In genomic region chr22:50505776-50506610, GRCh38 we compare ENCODE assay signal across 7 cellular contexts. TPM values are rescaled to one million over a fixed set of nuclear protein-coding genes. Genes with fewer than 3 reads are reported as not detected.
A peak's percentile ranks its signal among the peaks of the same experiment; 100 is the strongest.
DNase-seq lines count a peak whose midpoint lies in the region; ATAC-seq and TF ChIP-seq lines count a peak whose summit lies in the region.
"Had no signal": no experiment of that assay in that cellular context is flagged by ENCODE, and none has a peak within 500 bp of the region (broad histone marks: within the 10 kb centered on the region; RNA-seq: fewer than 3 reads in every experiment).

No MANE protein-coding gene starts in this region.

- no peaks in the 10 kb centered on the region for H4K20me1 ChIP-seq in KMS-11 (ENCODE audit: insufficient read depth)

- H3K36me3 ChIP-seq in KMS-11 (ENCODE audit: insufficient read depth) (no peaks in the 10 kb centered on the region), body of pancreas (replicated peaks in 1 of 2; ENCODE audit: insufficient read depth in 1 of 2, low read depth in 2 of 2) (peaks cover 0 to 2% of the 10 kb centered on the region in 2 donors)

- H3K9ac ChIP-seq in KMS-11, result no peak overlapping the region

- TF ChIP-seq CTCF in KMS-11 (conservative IDR thresholded peaks at IDR 0.05; ENCODE audit: low read depth, low read length) (no peak), body of pancreas (IDR thresholded peaks at IDR 0.05) (peak in 3 of 7 experiments; percentile 10 to 29 (median 24)), retinal pigment epithelial cell (conservative IDR thresholded peaks at IDR 0.05; ENCODE audit: low read depth, low read length) (no peak)

- H2AFZ ChIP-seq in KMS-11 (ENCODE audit: low read depth), result no peak overlapping the region

- no peaks in the 10 kb centered on the region for H3K27me3 ChIP-seq in KMS-11 (ENCODE audit: insufficient read depth, low read depth)
- H3K27me3 ChIP-seq in body of pancreas, result no peaks in the 10 kb centered on the region

- no peak for ATAC-seq in body of pancreas

- H3K27ac ChIP-seq in KMS-11 (no peak overlapping the region), body of pancreas (peak overlapping the region; percentile 80 to 89 (median 83))

- WGBS in body of pancreas, 2 donors, result 42 to 89% methylated on average over 10 to 25 of the region's 41 CpGs

- no peak overlapping the region for H3K4me3 ChIP-seq in KMS-11 (IDR thresholded peaks at IDR 0.05; ENCODE audit: insufficient read depth, low read depth, low read length)
- H3K4me3 ChIP-seq in body of pancreas, result peak overlapping the region in 1 of 2 donors; percentile 98
- peak overlapping the region; percentile 93 for H3K4me3 ChIP-seq in retinal pigment epithelial cell (ENCODE audit: low read length)

- DNase-seq in body of pancreas, result peak; percentile 38 to 85 (median 75)
- DNase-seq in retinal pigment epithelial cell (ENCODE audit: low read depth), result no peak
- DNase-seq in DMS153 treated with DMSO at 0.1 percent for 48 hours (lab: John Stamatoyannopoulos, UW; ENCODE audit: unreplicated experiment), result no peak
- no peak for DNase-seq in MV-4-11 (lab: John Stamatoyannopoulos, UW)
- DNase-seq in HUDEP-2 (lab: John Stamatoyannopoulos, UW; ENCODE audit: unreplicated experiment in 76 of 76), result no peak
- DNase-seq: activated gamma-delta T cell had no signal

- intact Hi-C loops in body of pancreas (cut with DNase I), result loop anchor here (10.0 kb wide), 1 partner anchor 261 kb away; the partner anchor contains the start of gene TUBGCP6

- no peaks in the 10 kb centered on the region for H3K9me3 ChIP-seq in body of pancreas

- peak in 1 of 3 donors; percentile 48 for TF ChIP-seq POLR2A in body of pancreas (IDR thresholded peaks at IDR 0.05)

- peak overlapping the region; percentile 51; the same call in 1 of the 2 replicates for H3K4me2 ChIP-seq in KMS-11

- peaks cover 33% of the 10 kb centered on the region for H3K79me2 ChIP-seq in KMS-11 (ENCODE audit: insufficient read depth, low read depth)

- H3K4me1 ChIP-seq in KMS-11 (ENCODE audit: low read depth, poor library complexity, severe bottlenecking), result peaks cover 7% of the 10 kb centered on the region
- peaks cover 38% of the 10 kb centered on the region for H3K4me1 ChIP-seq in body of pancreas

RNA-seq across cellular contexts. Expression of gene LMF2, which starts 1.5 kb away (rescaled TPM):
- total RNA-seq in body of pancreas, result 100 to 1,000 TPM; 147 to 158 TPM

RNA-seq across cellular contexts. Expression of gene NCAPH2, which starts 2.0 kb away (rescaled TPM):
- total RNA-seq in body of pancreas, result 10 to 100 TPM; 30.6 to 35.9 TPM

RNA-seq across cellular contexts. Expression of gene MIOX, which starts 19.3 kb away (rescaled TPM):
- not detected for total RNA-seq in body of pancreas

RNA-seq across cellular contexts. Expression of gene SCO2, which starts 19.4 kb away (rescaled TPM):
- 1 to 10 TPM in 1 of 2 donors, not detected in 1; 1.6 TPM for total RNA-seq in body of pancreas

RNA-seq across cellular contexts. Expression of gene TYMP, which starts 23.8 kb away (rescaled TPM):
- total RNA-seq in body of pancreas, result 10 to 100 TPM; 29.8 to 65.3 TPM

Comparison
In these comparisons a context has a peak if more than half of its experiments do, and no peak if none do; other contexts are left out.
1. DNase-seq: peak in body of pancreas (4 of 4); none in retinal pigment epithelial cell (single experiment), DMS153 treated with DMSO at 0.1 percent for 48 hours (single experiment), MV-4-11 (single experiment) and HUDEP-2 (0 of 76).